ENCODE assay signal across 25 cellular contexts in genomic region chr19:54433697-54434096, GRCh38. TPM values are rescaled to one million over a fixed set of nuclear protein-coding genes. Genes with fewer than 3 reads are reported as not detected.
"Had no signal": no experiment of that assay in that cellular context is flagged by ENCODE, and none has a peak within 500 bp of the region (broad histone marks: within the 10 kb centered on the region; RNA-seq: fewer than 3 reads in every experiment).

No MANE protein-coding gene starts in this region.

- DNase-seq: activated CD4-positive, alpha-beta T cell treated with anti-CD3 and anti-CD28 coated beads for 1 hour; activated CD4-positive, alpha-beta T cell treated with anti-CD3 and anti-CD28 coated beads, Interleukin-2, amount 50 U/mL, for 4 hours; activated effector memory CD4-positive, alpha-beta T cell treated with anti-CD3 and anti-CD28 coated beads, Interleukin-2, amount 50 U/mL, for 16 hours; activated naive CD8-positive, alpha-beta T cell treated with anti-CD3 and anti-CD28 coated beads for 36 hours; activated T-cell treated with anti-CD3 and anti-CD28 coated beads, Interleukin-2, amount 50 U/mL, for 72 hours; effector memory CD4-positive, alpha-beta T cell; heart left ventricle; kidney glomerular epithelial cell; left ventricle myocardium superior; mucosa of descending colon; naive B cell; spleen; stimulated activated naive CD4-positive, alpha-beta T cell had no signal

- H3K9me3 Mint-ChIP-seq: activated naive CD8-positive, alpha-beta T cell treated with anti-CD3 and anti-CD28 coated beads for 36 hours; activated T-cell treated with anti-CD3 and anti-CD28 coated beads, Interleukin-2, amount 50 U/mL, for 72 hours; dendritic cell treated with granulocyte-macrophage colony-stimulating factor and Interleukin-4, amounts not matched to agents 40 ng/mL and 50 ng/mL, for 4 days; memory B cell; naive B cell had no signal

- H3K36me3 ChIP-seq: ascending aorta, esophagus muscularis mucosa, vagina, WERI-Rb-1 had no signal

- FAIRE-seq: bronchial epithelial cell, endothelial cell of umbilical vein had no signal

- H3K4me3 ChIP-seq: ascending aorta, esophagus muscularis mucosa, gastroesophageal sphincter, heart left ventricle, mucosa of descending colon, spleen, tibial nerve, vagina had no signal

- H3K4me3 Mint-ChIP-seq: activated naive CD8-positive, alpha-beta T cell treated with anti-CD3 and anti-CD28 coated beads for 36 hours; activated T-cell treated with anti-CD3 and anti-CD28 coated beads, Interleukin-2, amount 50 U/mL, for 72 hours; dendritic cell treated with granulocyte-macrophage colony-stimulating factor and Interleukin-4, amounts not matched to agents 40 ng/mL and 50 ng/mL, for 4 days; memory B cell had no signal

- H3K36me3 Mint-ChIP-seq: activated naive CD8-positive, alpha-beta T cell treated with anti-CD3 and anti-CD28 coated beads for 36 hours; naive B cell had no signal

- ATAC-seq: activated T-cell treated with anti-CD3 and anti-CD28 coated beads, Interleukin-2, amount 50 U/mL, for 72 hours; gastroesophageal sphincter; heart left ventricle; left ventricle myocardium superior; mucosa of descending colon had no signal

- H3K27ac Mint-ChIP-seq: activated naive CD8-positive, alpha-beta T cell treated with anti-CD3 and anti-CD28 coated beads for 36 hours; activated T-cell treated with anti-CD3 and anti-CD28 coated beads, Interleukin-2, amount 50 U/mL, for 72 hours; dendritic cell treated with granulocyte-macrophage colony-stimulating factor and Interleukin-4, amounts not matched to agents 40 ng/mL and 50 ng/mL, for 4 days; memory B cell had no signal

- H3K9me3 ChIP-seq: ascending aorta, esophagus muscularis mucosa, gastroesophageal sphincter, heart left ventricle, mucosa of descending colon, spleen, tibial nerve, vagina had no signal

- H3K27ac ChIP-seq: ascending aorta, esophagus muscularis mucosa, gastroesophageal sphincter, heart left ventricle, spleen, tibial nerve, vagina, WERI-Rb-1 had no signal

RNA-seq across cellular contexts. Expression of gene TTYH1, which starts 18.4 kb away (rescaled TPM):
- total RNA-seq: bronchial epithelial cell, endothelial cell of umbilical vein, renal cortical epithelial cell had no signal
- polyA plus RNA-seq: endothelial cell of umbilical vein had no signal

RNA-seq across cellular contexts. Expression of gene CDC42EP5, which starts 39.4 kb away (rescaled TPM):
- total RNA-seq: T-helper 2 cell treated with Interferon-gamma antibody and Interleukin-4, amounts not matched to agents 100 ng/mL and 5 ng/mL, for 36 hours had no signal
